In genomic region chr3:17733270-17733669, GRCh38 we compare ENCODE assay signal across 1 cellular context.
TF ChIP-seq lines count a peak whose summit lies in the region.

No MANE protein-coding gene starts in this region.

TF ChIP-seq in K562, 482 proteins besides CTCF, POLR2A, EP300 and RAD21 (continued from another document):
- no peak for TF ChIP-seq ATF6 (CRISPR knock-in tag; IDR thresholded peaks at IDR 0.05)
- TF ChIP-seq SMARCC2 (IDR thresholded peaks at IDR 0.05; ENCODE audit: low read depth): 0 out of 2 replicates have a peak, but pooled peaks have one; percentile 39
- peak; percentile 58; the same call in 1 of the 2 replicates for TF ChIP-seq ZNF740 (CRISPR knock-in tag; IDR thresholded peaks at IDR 0.05)
- TF ChIP-seq ZNF740 (tag; IDR thresholded peaks at IDR 0.05): no peak
- peak; percentile 93 for TF ChIP-seq ZNF316 (IDR thresholded peaks at IDR 0.05)
- TF ChIP-seq ZNF764 (CRISPR knock-in tag; IDR thresholded peaks at IDR 0.05; ENCODE audit: low read depth): 0 out of 2 replicates have a peak, but pooled peaks have one; percentile 22
- TF ChIP-seq YBX1 (IDR thresholded peaks at IDR 0.05): no peak
- 0 out of 2 replicates have a peak, but pooled peaks have one; percentile 24 for TF ChIP-seq BACH1 (tag; IDR thresholded peaks at IDR 0.05)
- no peak for TF ChIP-seq GABPB1 (CRISPR knock-in tag; IDR thresholded peaks at IDR 0.05)
- TF ChIP-seq E2F6 (IDR thresholded peaks at IDR 0.05; ENCODE audit: borderline replicate concordance in 1 of 2, extremely low read depth in 1 of 2, insufficient read depth in 1 of 2, insufficient read length in 1 of 2, low read depth in 1 of 2, low read length in 1 of 2, poor library complexity in 1 of 2, severe bottlenecking in 1 of 2): no peak
- no peak for TF ChIP-seq ATF3 (IDR thresholded peaks at IDR 0.05)
- no peak for TF ChIP-seq ATF3 (CRISPR knock-in tag; conservative IDR thresholded peaks at IDR 0.05)
- no peak for TF ChIP-seq TAF7 (tag; IDR thresholded peaks at IDR 0.05)
- no peak for TF ChIP-seq USF1 (CRISPR knock-in tag; IDR thresholded peaks at IDR 0.05)
- no peak for TF ChIP-seq NELFE (IDR thresholded peaks at IDR 0.05; ENCODE audit: insufficient read depth, insufficient read length)
- no peak for TF ChIP-seq RBM14 (IDR thresholded peaks at IDR 0.05; ENCODE audit: borderline replicate concordance, insufficient read depth, low read depth, low read length)
- TF ChIP-seq MAFK (IDR thresholded peaks at IDR 0.05; ENCODE audit: low read length): peak; percentile 45; the same call in 1 of the 2 replicates
- TF ChIP-seq MAFF (IDR thresholded peaks at IDR 0.05; ENCODE audit: low read length): peak; percentile 31
- no peak for TF ChIP-seq ZSCAN32 (CRISPR knock-in tag; IDR thresholded peaks at IDR 0.05)
- no peak for TF ChIP-seq GABPA (tag; conservative IDR thresholded peaks at IDR 0.05; ENCODE audit: low read depth)
- TF ChIP-seq MAFG (tag; conservative IDR thresholded peaks at IDR 0.05): peak; percentile 76
- no peak for TF ChIP-seq HNRNPH1 (optimal IDR thresholded peaks at IDR 0.05; ENCODE audit: low read depth, low read length)
- TF ChIP-seq NRF1 (conservative IDR thresholded peaks at IDR 0.05 in 1 of 2, IDR thresholded peaks at IDR 0.05 in 1 of 2): no peak
- TF ChIP-seq KDM5B (IDR thresholded peaks at IDR 0.05; ENCODE audit: insufficient replicate concordance, low read depth, low read length): no peak
- peak; percentile 33; the same call in 1 of the 2 replicates for TF ChIP-seq SMARCA4 (IDR thresholded peaks at IDR 0.05)
- no peak for TF ChIP-seq FOXP4 (CRISPR knock-in tag; IDR thresholded peaks at IDR 0.05; ENCODE audit: borderline replicate concordance)
- TF ChIP-seq PHF20 (IDR thresholded peaks at IDR 0.05; ENCODE audit: partially characterized antibody): no peak
- TF ChIP-seq ZBTB34 (CRISPR knock-in tag; IDR thresholded peaks at IDR 0.05): no peak
- peak; percentile 51 for TF ChIP-seq NFE2 (IDR thresholded peaks at IDR 0.05; ENCODE audit: low read depth)
- TF ChIP-seq PYGO2 (tag; IDR thresholded peaks at IDR 0.05): no peak
- no peak for TF ChIP-seq KDM2B (CRISPR knock-in tag; IDR thresholded peaks at IDR 0.05)
- no peak for TF ChIP-seq HNRNPL (IDR thresholded peaks at IDR 0.05; ENCODE audit: low read depth, low read length)
- TF ChIP-seq FOXK2 (conservative IDR thresholded peaks at IDR 0.05 in 1 of 2, IDR thresholded peaks at IDR 0.05 in 1 of 2; ENCODE audit: low read depth in 2 of 2): 0 out of 4 replicates have a peak, but pooled peaks of 1 of the 2 experiments have one; percentile 4
- TF ChIP-seq MTA3 (IDR thresholded peaks at IDR 0.05; ENCODE audit: borderline replicate concordance): no peak
- TF ChIP-seq PBX2 (CRISPR knock-in tag; IDR thresholded peaks at IDR 0.05; ENCODE audit: low read depth): no peak
- TF ChIP-seq PBX2 (tag; conservative IDR thresholded peaks at IDR 0.05; ENCODE audit: low read depth): 0 out of 2 replicates have a peak, but pooled peaks have one; percentile 24
- peak; percentile 82 for TF ChIP-seq C11orf30 (IDR thresholded peaks at IDR 0.05; ENCODE audit: low read depth)
- no peak for TF ChIP-seq ZBTB7A (IDR thresholded peaks at IDR 0.05; ENCODE audit: borderline replicate concordance, control insufficient read depth, low read depth, low read length)
- TF ChIP-seq ZNF263 (CRISPR knock-in tag; IDR thresholded peaks at IDR 0.05; ENCODE audit: borderline replicate concordance): no peak
- 0 out of 2 replicates have a peak, but pooled peaks have one; percentile 32 for TF ChIP-seq DPF2 (IDR thresholded peaks at IDR 0.05)
